ENCODE assay signal across 18 cellular contexts in genomic region chr4:122776916-122777315, GRCh38. TPM values are rescaled to one million over a fixed set of nuclear protein-coding genes. Genes with fewer than 3 reads are reported as not detected.
A peak's percentile ranks its signal among the peaks of the same experiment; 100 is the strongest.
DNase-seq lines count a peak whose midpoint lies in the region; ATAC-seq, FAIRE-seq and TF ChIP-seq lines count a peak whose summit lies in the region.
"Had no signal": no experiment of that assay in that cellular context is flagged by ENCODE, and none has a peak within 500 bp of the region (broad histone marks: within the 10 kb centered on the region; RNA-seq: fewer than 3 reads in every experiment).

No MANE protein-coding gene starts in this region.

- TF ChIP-seq CTCF in bronchial epithelial cell (IDR thresholded peaks at IDR 0.05; ENCODE audit: insufficient read depth, low read length, severe bottlenecking) (no peak), mucosa of descending colon (IDR thresholded peaks at IDR 0.05) (no peak)

- POLR2A ChIA-PET in activated CD4-positive, alpha-beta memory T cell treated with anti-CD3 and anti-CD28 coated beads, Interleukin-2, amount 10 ng/mL, durations not matched to agents 7 days and 5 days (lab: Charles Lee) = no interaction called here

- H3K9me2 ChIP-seq in GM23248 (ENCODE audit: insufficient read depth) = no peaks in the 10 kb centered on the region

- H2AFZ ChIP-seq in GM23248 = no peak overlapping the region

- peak overlapping the region; percentile 79 for H3K27ac ChIP-seq in GM23248
- H3K27ac ChIP-seq: VCaP had no signal

- FAIRE-seq in bronchial epithelial cell (lab: Jason Lieb, UNC) = no peak
- FAIRE-seq: endometrium, kidney had no signal

- H3K9me3 Mint-ChIP-seq in activated CD4-positive, alpha-beta memory T cell treated with anti-CD3 and anti-CD28 coated beads, Interleukin-2, amount 10 ng/mL, durations not matched to agents 7 days and 5 days = no peaks in the 10 kb centered on the region
- H3K9me3 Mint-ChIP-seq: activated naive CD4-positive, alpha-beta T cell treated with anti-CD3 and anti-CD28 coated beads, Interleukin-2, amount 10 ng/mL, durations not matched to agents 7 days and 5 days had no signal

- DNase-seq in GM23248 = no peak
- peak; percentile 43 for DNase-seq in NCI-H1105 treated with DMSO at 0.1 percent for 48 hours (lab: John Stamatoyannopoulos, UW)
- DNase-seq in bronchial epithelial cell (ENCODE audit: low read depth) = peak; percentile 80
- DNase-seq in mucosa of descending colon = peak in 1 of 3 donors; percentile 64
- DNase-seq in activated CD4-positive, alpha-beta memory T cell treated with anti-CD3 and anti-CD28 coated beads, Interleukin-2, amount 10 ng/mL, durations not matched to agents 7 days and 5 days = no peak
- DNase-seq in NCI-H446 (lab: John Stamatoyannopoulos, UW) = no peak
- DNase-seq: activated CD8-positive, alpha-beta memory T cell treated with anti-CD3 and anti-CD28 coated beads, Interleukin-2, amount 10 ng/mL, durations not matched to agents 7 days and 5 days; activated naive CD4-positive, alpha-beta T cell treated with anti-CD3 and anti-CD28 coated beads, Interleukin-2, amount 10 ng/mL, durations not matched to agents 7 days and 5 days; DMS79 treated with DMSO at 0.1 percent for 48 hours; kidney; PC-3; stimulated activated CD4-positive, alpha-beta T cell treated with anti-CD3 and anti-CD28 coated beads, Interleukin-12 subunit alpha, Interleukin-12 subunit beta, amount 100 ng/mL, for 4 hours; SW 1271 had no signal

- no peaks in the 10 kb centered on the region for H3K36me3 Mint-ChIP-seq in activated CD4-positive, alpha-beta memory T cell treated with anti-CD3 and anti-CD28 coated beads, Interleukin-2, amount 10 ng/mL, durations not matched to agents 7 days and 5 days (ENCODE audit: low read depth)
- H3K36me3 Mint-ChIP-seq: activated CD8-positive, alpha-beta memory T cell treated with anti-CD3 and anti-CD28 coated beads, Interleukin-2, amount 10 ng/mL, durations not matched to agents 7 days and 5 days; activated naive CD4-positive, alpha-beta T cell treated with anti-CD3 and anti-CD28 coated beads, Interleukin-2, amount 10 ng/mL, durations not matched to agents 7 days and 5 days had no signal

- H3K27me3 ChIP-seq in GM23248 (replicated peaks; ENCODE audit: insufficient read depth) (no peaks in the 10 kb centered on the region), bronchial epithelial cell (ENCODE audit: control insufficient read depth, insufficient read depth, low read length) (no peaks in the 10 kb centered on the region)

- no peak overlapping the region for H3K4me2 ChIP-seq in GM23248 (ENCODE audit: unreplicated experiment)

- H3K27ac Mint-ChIP-seq in activated CD4-positive, alpha-beta memory T cell treated with anti-CD3 and anti-CD28 coated beads, Interleukin-2, amount 10 ng/mL, durations not matched to agents 7 days and 5 days = no peak overlapping the region
- H3K27ac Mint-ChIP-seq: activated CD8-positive, alpha-beta memory T cell treated with anti-CD3 and anti-CD28 coated beads, Interleukin-2, amount 10 ng/mL, durations not matched to agents 7 days and 5 days; activated naive CD4-positive, alpha-beta T cell treated with anti-CD3 and anti-CD28 coated beads, Interleukin-2, amount 10 ng/mL, durations not matched to agents 7 days and 5 days; B cell had no signal

- no peaks in the 10 kb centered on the region for H3K4me1 Mint-ChIP-seq in activated CD4-positive, alpha-beta memory T cell treated with anti-CD3 and anti-CD28 coated beads, Interleukin-2, amount 10 ng/mL, durations not matched to agents 7 days and 5 days
- H3K4me1 Mint-ChIP-seq: activated CD8-positive, alpha-beta memory T cell treated with anti-CD3 and anti-CD28 coated beads, Interleukin-2, amount 10 ng/mL, durations not matched to agents 7 days and 5 days; activated naive CD4-positive, alpha-beta T cell treated with anti-CD3 and anti-CD28 coated beads, Interleukin-2, amount 10 ng/mL, durations not matched to agents 7 days and 5 days; B cell had no signal

- H3K4me3 ChIP-seq in GM23248 = no peak overlapping the region
- H3K4me3 ChIP-seq in bronchial epithelial cell (ENCODE audit: low read depth, low read length) = no peak overlapping the region
- H3K4me3 ChIP-seq in mucosa of descending colon = no peak overlapping the region

- peaks cover 54% of the 10 kb centered on the region for H3K4me1 ChIP-seq in GM23248 (ENCODE audit: insufficient read depth)
- H3K4me1 ChIP-seq in mucosa of descending colon (ENCODE audit: low read depth) = no peaks in the 10 kb centered on the region

- in situ Hi-C loops in GM23248 (cut with MboI) = no loop called here

- no peak overlapping the region for H3K4me3 Mint-ChIP-seq in activated CD4-positive, alpha-beta memory T cell treated with anti-CD3 and anti-CD28 coated beads, Interleukin-2, amount 10 ng/mL, durations not matched to agents 7 days and 5 days
- H3K4me3 Mint-ChIP-seq: activated CD8-positive, alpha-beta memory T cell treated with anti-CD3 and anti-CD28 coated beads, Interleukin-2, amount 10 ng/mL, durations not matched to agents 7 days and 5 days; activated naive CD4-positive, alpha-beta T cell treated with anti-CD3 and anti-CD28 coated beads, Interleukin-2, amount 10 ng/mL, durations not matched to agents 7 days and 5 days; B cell had no signal

- CTCF ChIA-PET in activated CD4-positive, alpha-beta memory T cell treated with anti-CD3 and anti-CD28 coated beads, Interleukin-2, amount 10 ng/mL, durations not matched to agents 7 days and 5 days (lab: Charles Lee) = no interaction called here

- H3F3A ChIP-seq in GM23248 (ENCODE audit: insufficient read depth) = peaks cover 45% of the 10 kb centered on the region

- no peak overlapping the region for H3K9ac ChIP-seq in GM23248

- peak; percentile 96 for ATAC-seq in mucosa of descending colon
- no peak for ATAC-seq in HG02610 (IDR thresholded peaks at IDR 0.05; ENCODE audit: unreplicated experiment)
- ATAC-seq in GM19035 (IDR thresholded peaks at IDR 0.05; ENCODE audit: unreplicated experiment) = no peak
- ATAC-seq: activated CD8-positive, alpha-beta memory T cell treated with anti-CD3 and anti-CD28 coated beads, Interleukin-2, amount 10 ng/mL, durations not matched to agents 7 days and 5 days; PC-3 had no signal

- no peaks in the 10 kb centered on the region for H4K20me1 ChIP-seq in GM23248 (ENCODE audit: insufficient read depth)

- H3K79me2 ChIP-seq in GM23248 (ENCODE audit: insufficient read depth) = peaks cover 44% of the 10 kb centered on the region

- H3K27me3 Mint-ChIP-seq in activated CD4-positive, alpha-beta memory T cell treated with anti-CD3 and anti-CD28 coated beads, Interleukin-2, amount 10 ng/mL, durations not matched to agents 7 days and 5 days = peaks cover 4% of the 10 kb centered on the region

- intact Hi-C loops in mucosa of descending colon (cut with DNase I, micrococcal nuclease) = no loop called here

- H3K36me3 ChIP-seq in GM23248 (ENCODE audit: low read depth) = no peaks in the 10 kb centered on the region
- H3K36me3 ChIP-seq in bronchial epithelial cell (ENCODE audit: control insufficient read depth, insufficient read depth, low read length) = no peaks in the 10 kb centered on the region
- H3K36me3 ChIP-seq in mucosa of descending colon (ENCODE audit: low read depth) = no peaks in the 10 kb centered on the region

- H3K9me3 ChIP-seq in GM23248 (ENCODE audit: low read depth) = no peaks in the 10 kb centered on the region
- no peaks in the 10 kb centered on the region for H3K9me3 ChIP-seq in mucosa of descending colon

- 72 to 73% methylated on average over 4 of the region's 4 CpGs for WGBS in GM23248 (ENCODE audit: low coverage in 1 of 2, low lambda C conversion rate in 2 of 2, missing lambda C conversion rate in 2 of 2), 2 experiments

RNA-seq across cellular contexts. Expression of gene BBS12, which starts 44.4 kb away (rescaled TPM):
- 3.5 and 7.1 TPM in 2 replicates for total RNA-seq in GM23248 (2014; rRNA removed; shearing (Covaris generic))
- polyA plus RNA-seq in GM23248 (2016; fragmentation: Nextera tagmentation; extraction: Ambion mirVana) = 5.0 and 5.2 TPM in 2 replicates
- total RNA-seq in bronchial epithelial cell (4.5 and 6.8 TPM in 2 replicates), mucosa of descending colon (1 to 10 TPM; 3.3 to 5.4 (median 3.9) TPM)
- total RNA-seq in activated CD4-positive, alpha-beta memory T cell treated with anti-CD3 and anti-CD28 coated beads, Interleukin-2, amount 10 ng/mL, durations not matched to agents 7 days and 5 days = 1 to 10 TPM; 3.7 to 5.0 TPM

RNA-seq across cellular contexts. Expression of gene FGF2, which starts 49.7 kb away (rescaled TPM):
- total RNA-seq in GM23248 (2014; rRNA removed; shearing (Covaris generic)) = 293 and 306 TPM in 2 replicates
- 36.9 and 38.4 TPM in 2 replicates for polyA plus RNA-seq in GM23248 (2016; fragmentation: Nextera tagmentation; extraction: Ambion mirVana)
- total RNA-seq in bronchial epithelial cell = 9.2 and 14.8 TPM in 2 replicates
- total RNA-seq in mucosa of descending colon = 10 to 100 TPM in 1 of 3 donors, 1 to 10 TPM in 2; 1.3 to 45.0 (median 2.4) TPM
- under 1 TPM; 0.25 TPM for total RNA-seq in activated CD4-positive, alpha-beta memory T cell treated with anti-CD3 and anti-CD28 coated beads, Interleukin-2, amount 10 ng/mL, durations not matched to agents 7 days and 5 days
- total RNA-seq: B cell had no signal

Comparison
In these comparisons a context has a peak if more than half of its experiments do, and no peak if none do; other contexts are left out.
1. DNase-seq: peak in NCI-H1105 treated with DMSO at 0.1 percent for 48 hours (single experiment) and bronchial epithelial cell (single experiment); none in GM23248 (single experiment), activated CD4-positive, alpha-beta memory T cell treated with anti-CD3 and anti-CD28 coated beads, Interleukin-2, amount 10 ng/mL, durations not matched to agents 7 days and 5 days (single experiment) and NCI-H446 (0 of 2).